Comparison of ENCODE assay signal across 8 cellular contexts in the genomic region with DNA sequence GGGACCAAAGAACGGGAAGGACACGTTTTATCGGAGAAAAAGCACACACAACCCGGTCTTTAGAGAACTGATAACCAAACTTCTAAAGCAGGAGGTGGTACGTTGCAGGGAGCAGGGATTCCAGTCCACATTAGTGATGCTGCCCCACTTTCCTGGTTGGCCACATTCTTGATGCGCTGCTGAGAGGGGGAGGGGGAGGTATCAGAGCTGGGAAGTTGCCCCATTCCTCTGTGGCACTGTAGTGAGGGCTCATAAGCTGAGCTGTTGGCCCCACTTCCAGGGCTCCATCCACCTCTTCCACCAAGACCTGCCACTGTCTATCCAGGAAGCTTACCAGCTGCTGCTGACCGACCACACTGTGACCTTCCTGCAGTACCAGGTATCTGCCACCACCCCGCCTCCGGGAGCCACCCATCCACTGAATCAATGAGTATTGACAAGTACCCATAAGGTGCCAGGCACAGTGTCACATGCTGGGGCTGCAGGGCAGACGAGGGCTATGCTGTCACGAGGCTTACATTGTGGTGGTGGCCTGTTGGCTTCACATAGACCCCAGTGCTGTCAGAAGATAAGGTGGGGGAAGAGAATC. TPM values are rescaled to one million over a fixed set of nuclear protein-coding genes. Genes with fewer than 3 reads are reported as not detected.
A peak's percentile ranks its signal among the peaks of the same experiment; 100 is the strongest.
DNase-seq lines count a peak whose midpoint lies in the region; ATAC-seq and TF ChIP-seq lines count a peak whose summit lies in the region.

No MANE protein-coding gene starts in this region.

- ATAC-seq in CD8-positive, alpha-beta T cell = no peak
- ATAC-seq in HG02884 (IDR thresholded peaks at IDR 0.05; ENCODE audit: unreplicated experiment) = no peak
- ATAC-seq in GM21367 (IDR thresholded peaks at IDR 0.05; ENCODE audit: unreplicated experiment) = no peak
- no peak for ATAC-seq in GM21786 (IDR thresholded peaks at IDR 0.05; ENCODE audit: unreplicated experiment)

- H3K27me3 Mint-ChIP-seq in CD8-positive, alpha-beta T cell (ENCODE audit: low read depth) = no peaks in the 10 kb centered on the region

- CTCF ChIA-PET in CD8-positive, alpha-beta T cell (lab: Charles Lee) = interaction anchor here (0.9 to 2.6 kb wide), 8 partner anchors 12 to 112 kb away, joined by 3 to 11 read pairs (median 4); a partner anchor contains a TSS

- peaks cover 35% of the 10 kb centered on the region for H3K4me1 ChIP-seq in CD8-positive, alpha-beta T cell (ENCODE audit: insufficient read depth, low read length)
- H3K4me1 ChIP-seq in ascending aorta = peaks cover 17 to 27% of the 10 kb centered on the region in 2 donors
- peaks cover 4 to 45% (median 35%) of the 10 kb centered on the region in 4 donors for H3K4me1 ChIP-seq in liver (ENCODE audit: control insufficient read depth in 4 of 4, insufficient read depth in 4 of 4, low read length in 3 of 4)
- peaks cover 27% of the 10 kb centered on the region for H3K4me1 ChIP-seq in thymus (ENCODE audit: control insufficient read depth, insufficient read depth, low read length)

- H3K9me3 ChIP-seq in CD8-positive, alpha-beta T cell (ENCODE audit: low read length) = no peaks in the 10 kb centered on the region
- H3K9me3 ChIP-seq in ascending aorta (no peaks in the 10 kb centered on the region), liver (ENCODE audit: control insufficient read depth in 4 of 4, low read length in 3 of 4) (no peaks in the 10 kb centered on the region), thymus (ENCODE audit: control insufficient read depth) (no peaks in the 10 kb centered on the region)

- peaks cover 30% of the 10 kb centered on the region for H3K36me3 Mint-ChIP-seq in CD8-positive, alpha-beta T cell

- intact Hi-C loops in CD8-positive, alpha-beta T cell (cut with DNase I, micrococcal nuclease) = loop anchor here (2.0 to 5.0 kb wide), 4 partner anchors 61 to 265 kb away; a partner anchor contains a TSS
- intact Hi-C loops in ascending aorta (cut with DNase I) = loop anchor here (10.0 kb wide), 1 partner anchor 483 kb away; no protein-coding TSS in a partner anchor

- H3K27me3 ChIP-seq in CD8-positive, alpha-beta T cell (ENCODE audit: insufficient read depth, low read length) = no peaks in the 10 kb centered on the region
- no peaks in the 10 kb centered on the region for H3K27me3 ChIP-seq in ascending aorta
- H3K27me3 ChIP-seq in liver (ENCODE audit: control insufficient read depth in 4 of 4, insufficient read depth in 4 of 4, low read length in 3 of 4) = no peaks in the 10 kb centered on the region
- H3K27me3 ChIP-seq in thymus (ENCODE audit: control insufficient read depth, insufficient read depth) = peaks cover 6% of the 10 kb centered on the region

- no peak for TF ChIP-seq CTCF in CD8-positive, alpha-beta T cell (IDR thresholded peaks at IDR 0.05)
- TF ChIP-seq CTCF in LNCaP clone FGC (IDR thresholded peaks at IDR 0.05; ENCODE audit: control insufficient read depth, extremely low read depth, insufficient read depth) = 0 out of 2 replicates have a peak, but pooled peaks have one; percentile 4
- no peak for TF ChIP-seq CTCF in ascending aorta (IDR thresholded peaks at IDR 0.05)
- TF ChIP-seq CTCF in liver (IDR thresholded peaks at IDR 0.05; ENCODE audit: low read depth, low read length, missing input control) = peak; percentile 27

- peaks cover 26% of the 10 kb centered on the region for H3K4me1 Mint-ChIP-seq in CD8-positive, alpha-beta T cell (ENCODE audit: low read depth)

- 21% methylated on average over 11 of the region's 11 CpGs for WGBS in liver
- 41% methylated on average over 11 of the region's 11 CpGs for WGBS in thymus

- H3K27ac Mint-ChIP-seq in CD8-positive, alpha-beta T cell = peak overlapping the region; percentile 97

- H3K9me3 Mint-ChIP-seq in CD8-positive, alpha-beta T cell = no peaks in the 10 kb centered on the region

- peak in 1 of 2 donors; percentile 47 for TF ChIP-seq RAD21 in liver (IDR thresholded peaks at IDR 0.05)

- H3K4me3 Mint-ChIP-seq in CD8-positive, alpha-beta T cell = peak overlapping the region; percentile 80

- H3K9ac ChIP-seq in liver (ENCODE audit: low read depth in 1 of 2, low read length in 2 of 2) = no peak overlapping the region

- peak overlapping the region; percentile 47 for H3K27ac ChIP-seq in CD8-positive, alpha-beta T cell (ENCODE audit: low read depth, low read length)
- no peak overlapping the region for H3K27ac ChIP-seq in ascending aorta
- H3K27ac ChIP-seq in liver (ENCODE audit: low read depth in 1 of 2, low read length in 2 of 2) = no peak overlapping the region
- H3K27ac ChIP-seq in thymus (ENCODE audit: low read depth) = peak overlapping the region; percentile 47

- H3K36me3 ChIP-seq in CD8-positive, alpha-beta T cell (ENCODE audit: insufficient read depth, low read length) = peaks cover 16% of the 10 kb centered on the region
- H3K36me3 ChIP-seq in ascending aorta (peaks cover 0 to 12% of the 10 kb centered on the region in 2 donors), liver (ENCODE audit: control insufficient read depth in 4 of 4, insufficient read depth in 3 of 4, low read depth in 1 of 4, low read length in 3 of 4) (peaks cover 0 to 3% (median 0%) of the 10 kb centered on the region in 4 donors), thymus (ENCODE audit: control insufficient read depth, insufficient read depth) (peaks cover 21% of the 10 kb centered on the region)

- peak in 3 of 7 experiments; percentile 31 to 36 (median 33) for DNase-seq in CD8-positive, alpha-beta T cell
- DNase-seq in LNCaP clone FGC (ENCODE audit: low read depth) (no peak), ascending aorta (ENCODE audit: low spot score in 2 of 2) (no peak)

- POLR2A ChIA-PET in CD8-positive, alpha-beta T cell (lab: Charles Lee) = interaction anchor here (0.8 to 3.1 kb wide), 10 partner anchors 9 to 246 kb away, joined by 3 to 28 read pairs (median 7); a partner anchor contains a TSS

- H3K4me3 ChIP-seq in CD8-positive, alpha-beta T cell (ENCODE audit: low read depth, low read length) = peak overlapping the region; percentile 69
- H3K4me3 ChIP-seq in LNCaP clone FGC (ENCODE audit: low read depth, low read length) (peak overlapping the region; percentile 88), ascending aorta (peak overlapping the region; percentile 78 to 82), liver (ENCODE audit: low read depth in 1 of 3, low read length in 3 of 3) (peak overlapping the region in 2 of 3 donors; percentile 76 to 84), thymus (ENCODE audit: low read length) (peak overlapping the region; percentile 93)

TF ChIP-seq in liver, 16 proteins besides CTCF, POLR2A, EP300 and RAD21:
- TF ChIP-seq HNF4A (conservative IDR thresholded peaks at IDR 0.05) (no peak), TAF1 (conservative IDR thresholded peaks at IDR 0.05) (no peak)

RNA-seq across cellular contexts. Expression of a gene that starts 1.0 kb away (rescaled TPM):
- total RNA-seq in CD8-positive, alpha-beta T cell = 100 to 1,000 TPM; 116 to 123 TPM
- total RNA-seq in ascending aorta (92.7 TPM), liver (10 to 100 TPM; 10.8 to 15.1 TPM)
- polyA plus RNA-seq in liver (10 to 100 TPM in 1 of 2 donors, 1 to 10 TPM in 1; 9.1 to 13.9 TPM), thymus (91.0 TPM)

RNA-seq across cellular contexts. Expression of a gene that starts 2.0 kb away (rescaled TPM):
- under 1 TPM; 0.64 to 0.98 TPM for total RNA-seq in CD8-positive, alpha-beta T cell
- 112 TPM for total RNA-seq in ascending aorta
- total RNA-seq in liver = 10 to 100 TPM in 1 of 2 donors, 1 to 10 TPM in 1; 5.9 to 11.4 TPM
- polyA plus RNA-seq in liver = 10 to 100 TPM in 1 of 2 donors, 1 to 10 TPM in 1; 2.3 to 12.1 TPM
- 5.4 TPM for polyA plus RNA-seq in thymus

RNA-seq across cellular contexts. Expression of a gene that starts 8.1 kb away (rescaled TPM):
- total RNA-seq in CD8-positive, alpha-beta T cell = 10 to 100 TPM; 32.7 to 36.4 TPM
- 41.8 TPM for total RNA-seq in ascending aorta
- total RNA-seq in liver = 10 to 100 TPM; 23.2 to 69.6 TPM
- 10 to 100 TPM; 34.9 to 42.1 TPM for polyA plus RNA-seq in liver
- polyA plus RNA-seq in thymus = 36.6 TPM

Comparison
In these comparisons a context has a peak if more than half of its experiments do, and no peak if none do; other contexts are left out.
1. H3K27ac ChIP-seq: peak in CD8-positive, alpha-beta T cell (single experiment) and thymus (single experiment); none in ascending aorta (0 of 2) and liver (0 of 2).
2. CTCF ChIP-seq: peak in LNCaP clone FGC (single experiment) and liver (single experiment); none in CD8-positive, alpha-beta T cell (single experiment) and ascending aorta (0 of 3).
3. Peak in every context shown above with its lines, with median percentiles within 50 percentile points of each other: H3K4me3 ChIP-seq.